ENCODE assay signal across 21 cellular contexts in the genomic region with DNA sequence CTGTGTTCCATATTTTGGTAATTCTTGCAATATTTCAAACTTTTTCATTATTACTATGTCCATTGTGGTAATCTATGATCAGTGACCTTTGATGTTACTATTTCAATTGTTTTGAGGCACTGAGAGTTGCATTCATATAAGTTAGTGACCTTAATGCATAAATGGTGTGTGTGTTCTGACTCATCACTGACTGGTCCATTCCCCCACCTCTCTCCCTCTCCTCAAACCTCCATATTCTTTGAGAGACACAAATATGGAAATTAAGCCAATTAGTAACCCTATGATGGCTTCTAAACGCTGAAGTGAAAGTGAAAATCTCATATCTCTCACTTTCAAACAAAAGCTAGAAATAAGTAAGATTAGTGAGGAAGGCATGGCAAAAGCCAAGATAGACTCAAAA.
"Had no signal": no experiment of that assay in that cellular context is flagged by ENCODE, and none has a peak within 500 bp of the region (broad histone marks: within the 10 kb centered on the region; RNA-seq: fewer than 3 reads in every experiment).

No MANE protein-coding gene starts in this region.

- ATAC-seq: activated naive CD4-positive, alpha-beta T cell treated with anti-CD3 and anti-CD28 coated beads, Interleukin-2, amount 50 U/mL, for 72 hours; activated T-cell treated with anti-CD3 and anti-CD28 coated beads, Interleukin-2, amount 50 U/mL, for 4 hours had no signal

- DNase-seq: activated CD4-positive, alpha-beta memory T cell treated with anti-CD3 and anti-CD28 coated beads for 36 hours; activated CD4-positive, alpha-beta T cell treated with anti-CD3 and anti-CD28 coated beads, Interleukin-2, amount 10 ng/mL, durations not matched to agents 7 days and 5 days; activated CD4-positive, CD25-positive, alpha-beta regulatory T cell; activated CD8-positive, alpha-beta memory T cell treated with anti-CD3 and anti-CD28 coated beads for 24 hours; activated effector memory CD4-positive, alpha-beta T cell treated with anti-CD3 and anti-CD28 coated beads, Interleukin-2, amount 50 U/mL, for 16 hours; activated naive CD4-positive, alpha-beta T cell treated with Interleukin-2 at 50 U/mL for 16 hours; activated T-cell treated with anti-CD3 and anti-CD28 coated beads, Interleukin-2, amount 50 U/mL, for 4 hours; amygdala; MM.1S; NCI-H1105; NCI-H1436; NCI-H1694 treated with DMSO at 0.1 percent for 48 hours; NCI-H2029 treated with DMSO at 0.1 percent for 48 hours; NCI-H510A treated with DMSO at 0.1 percent for 48 hours; NCI-H69; Peyer's patch; Right ventricle myocardium superior; SJCRH30; SK-N-SH; T-helper 1 cell had no signal
